In the genomic region with DNA sequence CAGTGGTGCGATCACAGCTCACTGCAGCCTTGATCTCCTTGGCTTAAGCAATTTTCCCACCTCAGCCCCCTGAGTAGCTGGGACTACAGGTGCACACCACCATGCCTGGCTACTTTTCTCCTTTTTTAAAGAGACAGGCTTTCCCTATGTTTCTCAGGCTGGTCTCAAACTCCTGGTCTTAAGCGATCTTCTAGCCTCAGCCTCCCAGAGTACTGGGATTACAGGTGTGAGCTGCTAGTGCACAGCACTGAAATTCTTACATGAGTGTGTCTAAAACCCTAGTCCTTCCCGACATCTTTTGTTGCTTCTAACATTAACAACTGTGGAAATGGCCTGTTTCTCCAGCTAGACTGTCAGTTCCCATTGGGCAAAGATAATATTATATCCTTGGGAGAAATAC, we compare ENCODE assay signal across 13 cellular contexts. TPM values are rescaled to one million over a fixed set of nuclear protein-coding genes. Genes with fewer than 3 reads are reported as not detected.
DNase-seq lines count a peak whose midpoint lies in the region; ATAC-seq and TF ChIP-seq lines count a peak whose summit lies in the region.
"Had no signal": no experiment of that assay in that cellular context is flagged by ENCODE, and none has a peak within 500 bp of the region (broad histone marks: within the 10 kb centered on the region; RNA-seq: fewer than 3 reads in every experiment).

No MANE protein-coding gene starts in this region.

- H3K4me3 ChIP-seq in DND-41 (ENCODE audit: low read depth in 1 of 2, low read length in 2 of 2) (peak overlapping the region; percentile 39 to 64), fibroblast of lung (replicated peaks in 1 of 4; ENCODE audit: control extremely low read depth in 1 of 4, insufficient read depth in 1 of 4, low read depth in 3 of 4, low read length in 4 of 4) (peak overlapping the region in 1 of 4 experiments; percentile 22)
- H3K4me3 ChIP-seq: K562 had no signal

- H3K27ac Mint-ChIP-seq in IgD-negative memory B cell (peak overlapping the region in 2 of 3 donors; percentile 3 to 47), neural crest cell (ENCODE audit: unreplicated experiment) (no peak overlapping the region)
- H3K27ac Mint-ChIP-seq: activated CD8-positive, alpha-beta memory T cell treated with anti-CD3 and anti-CD28 coated beads, Interleukin-2, amount 10 ng/mL, durations not matched to agents 7 days and 5 days had no signal

- no peak overlapping the region for H2AFZ ChIP-seq in DND-41 (ENCODE audit: low read depth, low read length)
- no peak overlapping the region for H2AFZ ChIP-seq in fibroblast of lung (ENCODE audit: low read length)

- no peak for ATAC-seq in DND-41 (ENCODE audit: insufficient read depth, low read depth)
- ATAC-seq: activated CD8-positive, alpha-beta memory T cell treated with anti-CD3 and anti-CD28 coated beads, Interleukin-2, amount 10 ng/mL, durations not matched to agents 7 days and 5 days; K562 had no signal

- H3K27me3 ChIP-seq in DND-41 (ENCODE audit: insufficient read depth, low read length, poor library complexity): no peaks in the 10 kb centered on the region
- H3K27me3 ChIP-seq in fibroblast of lung (ENCODE audit: control insufficient read depth, insufficient read depth, low read length): no peaks in the 10 kb centered on the region

- H3K4me2 ChIP-seq in DND-41 (ENCODE audit: insufficient read depth, low read length) (peak overlapping the region; percentile 69), fibroblast of lung (ENCODE audit: extremely low read depth, insufficient read depth, low read length) (peak overlapping the region; percentile 85)

- H3K4me1 ChIP-seq in DND-41 (ENCODE audit: insufficient read depth, low read length) (peaks cover 67% of the 10 kb centered on the region), fibroblast of lung (ENCODE audit: control insufficient read depth, extremely low read depth, insufficient read depth, low read length) (peaks cover 4% of the 10 kb centered on the region)

- H3K27ac ChIP-seq in DND-41 (ENCODE audit: low read length) (peak overlapping the region; percentile 90), fibroblast of lung (ENCODE audit: insufficient read depth, low read length) (no peak overlapping the region)
- H3K27ac ChIP-seq: epithelial cell of prostate had no signal

- DNase-seq in DND-41 (no peak), fibroblast of lung (ENCODE audit: low read depth in 2 of 2) (no peak), neural crest cell (ENCODE audit: low read depth, low spot score) (no peak), KG1 (lab: John Stamatoyannopoulos, UW) (no peak), D341Med (ENCODE audit: low spot score) (no peak), dermis blood vessel endothelial cell (no peak)
- no peak for DNase-seq in stimulated activated CD4-positive, alpha-beta T cell treated with anti-CD3 and anti-CD28 coated beads, Interleukin-2, amount 100 ng/mL, for 24 hours
- DNase-seq: activated CD8-positive, alpha-beta memory T cell treated with anti-CD3 and anti-CD28 coated beads, Interleukin-2, amount 10 ng/mL, durations not matched to agents 7 days and 5 days; HCEC 1CT; NCI-H2081 treated with DMSO at 0.1 percent for 48 hours had no signal

- H3K4me3 Mint-ChIP-seq in IgD-negative memory B cell: peak overlapping the region in 2 of 4 donors; percentile 49 to 76
- peak overlapping the region; percentile 100 for H3K4me3 Mint-ChIP-seq in neural crest cell

- H3K36me3 ChIP-seq in DND-41 (ENCODE audit: insufficient read depth, low read length) (peaks cover 31% of the 10 kb centered on the region), fibroblast of lung (ENCODE audit: control insufficient read depth, insufficient read depth, low read length) (no peaks in the 10 kb centered on the region)

- peaks cover 96% of the 10 kb centered on the region for H3K79me2 ChIP-seq in DND-41 (ENCODE audit: insufficient read depth, low read length)
- H3K79me2 ChIP-seq in fibroblast of lung (ENCODE audit: control insufficient read depth, insufficient read depth, low read length): peaks cover 72% of the 10 kb centered on the region

- H3K36me3 Mint-ChIP-seq in IgD-negative memory B cell: peaks cover 1% of the 10 kb centered on the region
- H3K36me3 Mint-ChIP-seq in neural crest cell (ENCODE audit: low read depth): no peaks in the 10 kb centered on the region

- H4K20me1 ChIP-seq in DND-41 (ENCODE audit: insufficient read depth, low read length): peaks cover 24% of the 10 kb centered on the region
- H4K20me1 ChIP-seq in fibroblast of lung (ENCODE audit: control insufficient read depth, extremely low read depth, insufficient read depth, low read length): no peaks in the 10 kb centered on the region

- H3K9ac ChIP-seq in DND-41 (ENCODE audit: low read depth, low read length) (peak overlapping the region; percentile 98), fibroblast of lung (ENCODE audit: insufficient read depth, low read length) (no peak overlapping the region)

- H3K9me3 ChIP-seq in DND-41 (ENCODE audit: insufficient read depth, low read length, severe bottlenecking): no peaks in the 10 kb centered on the region
- no peaks in the 10 kb centered on the region for H3K9me3 ChIP-seq in fibroblast of lung (ENCODE audit: control insufficient read depth, insufficient read depth, low read depth, low read length)

- peaks cover 39 to 55% (median 46%) of the 10 kb centered on the region in 3 donors for H3K4me1 Mint-ChIP-seq in IgD-negative memory B cell
- peaks cover 50% of the 10 kb centered on the region for H3K4me1 Mint-ChIP-seq in neural crest cell

- H3K27me3 Mint-ChIP-seq in IgD-negative memory B cell: no peaks in the 10 kb centered on the region
- H3K27me3 Mint-ChIP-seq in neural crest cell (ENCODE audit: low read depth): no peaks in the 10 kb centered on the region
- H3K27me3 Mint-ChIP-seq: activated CD8-positive, alpha-beta memory T cell treated with anti-CD3 and anti-CD28 coated beads, Interleukin-2, amount 10 ng/mL, durations not matched to agents 7 days and 5 days had no signal

- H3K9me3 Mint-ChIP-seq in IgD-negative memory B cell: no peaks in the 10 kb centered on the region
- H3K9me3 Mint-ChIP-seq in neural crest cell: no peaks in the 10 kb centered on the region

- TF ChIP-seq CTCF in DND-41 (IDR thresholded peaks at IDR 0.05; ENCODE audit: borderline replicate concordance, extremely low read depth, low read length, poor library complexity, severe bottlenecking) (no peak), fibroblast of lung (conservative IDR thresholded peaks at IDR 0.05 in 1 of 2, IDR thresholded peaks at IDR 0.05 in 1 of 2; ENCODE audit: low read depth in 1 of 2, low read length in 2 of 2) (no peak), neural crest cell (conservative IDR thresholded peaks at IDR 0.05) (no peak)

RNA-seq across cellular contexts. Expression of a gene that starts 2.9 kb away (rescaled TPM):
- polyA plus RNA-seq in IgD-negative memory B cell (79.8 TPM), fibroblast of lung (120 and 180 TPM in 2 replicates)
- total RNA-seq in fibroblast of lung (77.8 and 81.2 TPM in 2 replicates), neural crest cell (43.1 and 56.9 TPM in 2 replicates), dermis blood vessel endothelial cell (144 and 149 TPM in 2 replicates)
- polyA plus RNA-seq in fibroblast of lung (2012): 111 and 148 TPM in 2 replicates
- polyA minus RNA-seq in fibroblast of lung (ENCODE audit: low replicate concordance): 0.94 and 3.5 TPM in 2 replicates
